1 cellular context compared by ENCODE assay signal in genomic region chr3:190326361-190326760, GRCh38.
TF ChIP-seq lines count a peak whose summit lies in the region.

No MANE protein-coding gene starts in this region.

TF ChIP-seq in GM23338, 12 proteins besides CTCF, POLR2A, EP300 and RAD21:
- no peak for TF ChIP-seq REST (IDR thresholded peaks at IDR 0.05; ENCODE audit: unreplicated experiment)
